Comparison of ENCODE assay signal across 11 cellular contexts in genomic region chr13:30154531-30154930, GRCh38.
"Had no signal": no experiment of that assay in that cellular context is flagged by ENCODE, and none has a peak within 500 bp of the region (broad histone marks: within the 10 kb centered on the region; RNA-seq: fewer than 3 reads in every experiment).

No MANE protein-coding gene starts in this region.

- H3K36me3 ChIP-seq: transverse colon had no signal

- DNase-seq: activated CD4-positive, alpha-beta T cell treated with anti-CD3 and anti-CD28 coated beads for 36 hours; activated CD8-positive, alpha-beta T cell treated with anti-CD3 and anti-CD28 coated beads for 36 hours; activated gamma-delta T cell treated with Interleukin-2 at 50 U/mL for 16 hours; activated T-cell treated with anti-CD3 and anti-CD28 coated beads, Interleukin-2, amount 50 U/mL, for 4 hours; amniotic stem cell; mesenchymal stem cell; stimulated activated CD4-positive, alpha-beta T cell treated with anti-CD3 and anti-CD28 coated beads, Interleukin-12 subunit alpha, Interleukin-12 subunit beta, amount 100 ng/mL, for 4 hours; stimulated activated CD4-positive, alpha-beta T cell treated with anti-CD3 and anti-CD28 coated beads, Interleukin-2, amount 100 ng/mL, for 24 hours; transverse colon had no signal

- H3K4me3 ChIP-seq: transverse colon had no signal

- H3K9me3 ChIP-seq: transverse colon had no signal

- H3K27ac ChIP-seq: epithelial cell of prostate, transverse colon had no signal

- ATAC-seq: activated CD4-positive, alpha-beta T cell treated with anti-CD3 and anti-CD28 coated beads for 36 hours; activated CD8-positive, alpha-beta T cell treated with anti-CD3 and anti-CD28 coated beads for 36 hours; activated T-cell treated with anti-CD3 and anti-CD28 coated beads, Interleukin-2, amount 50 U/mL, for 4 hours; sciatic nerve had no signal

- H3K4me1 ChIP-seq: transverse colon had no signal
